Comparison of ENCODE assay signal across 13 cellular contexts in genomic region chr4:40003986-40004385, GRCh38. TPM values are rescaled to one million over a fixed set of nuclear protein-coding genes. Genes with fewer than 3 reads are reported as not detected.
DNase-seq lines count a peak whose midpoint lies in the region; ATAC-seq lines count a peak whose summit lies in the region.
"Had no signal": no experiment of that assay in that cellular context is flagged by ENCODE, and none has a peak within 500 bp of the region (broad histone marks: within the 10 kb centered on the region; RNA-seq: fewer than 3 reads in every experiment).

No MANE protein-coding gene starts in this region.

- no peaks in the 10 kb centered on the region for H3K36me3 ChIP-seq in MG63

- H3K27ac Mint-ChIP-seq in activated CD4-positive, alpha-beta T cell treated with anti-CD3 and anti-CD28 coated beads for 36 hours = no peak overlapping the region

- H3K4me1 Mint-ChIP-seq in activated CD4-positive, alpha-beta T cell treated with anti-CD3 and anti-CD28 coated beads for 36 hours = no peaks in the 10 kb centered on the region

- CTCF ChIA-PET in activated CD4-positive, alpha-beta T cell treated with anti-CD3 and anti-CD28 coated beads for 36 hours (lab: Charles Lee) = no interaction called here

- H3K9me3 Mint-ChIP-seq in activated CD4-positive, alpha-beta T cell treated with anti-CD3 and anti-CD28 coated beads for 36 hours (ENCODE audit: low read depth) = no peaks in the 10 kb centered on the region

- intact Hi-C loops in activated CD4-positive, alpha-beta T cell treated with anti-CD3 and anti-CD28 coated beads for 36 hours (cut with DNase I, micrococcal nuclease) = no loop called here
- intact Hi-C loops in left colon (cut with DNase I, micrococcal nuclease) = no loop called here

- no peak overlapping the region for H3K4me3 Mint-ChIP-seq in activated CD4-positive, alpha-beta T cell treated with anti-CD3 and anti-CD28 coated beads for 36 hours

- POLR2A ChIA-PET in activated CD4-positive, alpha-beta T cell treated with anti-CD3 and anti-CD28 coated beads for 36 hours (lab: Charles Lee) = no interaction called here

- H3K9me3 ChIP-seq in MG63 = no peaks in the 10 kb centered on the region

- H3K27me3 Mint-ChIP-seq in activated CD4-positive, alpha-beta T cell treated with anti-CD3 and anti-CD28 coated beads for 36 hours = no peaks in the 10 kb centered on the region

- H3K4me3 ChIP-seq in MG63 = no peak overlapping the region

- no peaks in the 10 kb centered on the region for H3K36me3 Mint-ChIP-seq in activated CD4-positive, alpha-beta T cell treated with anti-CD3 and anti-CD28 coated beads for 36 hours (ENCODE audit: low read depth)

- no peak for ATAC-seq in activated CD4-positive, alpha-beta T cell treated with anti-CD3 and anti-CD28 coated beads for 36 hours
- no peak for ATAC-seq in left colon
- ATAC-seq: esophagus mucosa had no signal

- no peaks in the 10 kb centered on the region for H3K27me3 ChIP-seq in MG63

- DNase-seq in GDM1 (lab: John Stamatoyannopoulos, UW) (peak; percentile 56), MG63 (peak; percentile 31), astrocyte of the hippocampus (ENCODE audit: low read depth, low spot score) (peak; percentile 5), midbrain (lab: John Stamatoyannopoulos, UW) (peak; percentile 3), DMS 273 (lab: John Stamatoyannopoulos, UW; ENCODE audit: unreplicated experiment) (no peak), occipital lobe (lab: John Stamatoyannopoulos, UW) (no peak), left colon (no peak)
- no peak for DNase-seq in activated CD4-positive, alpha-beta T cell treated with anti-CD3 and anti-CD28 coated beads for 36 hours
- DNase-seq: activated CD8-positive, alpha-beta memory T cell treated with anti-CD3 and anti-CD28 coated beads for 24 hours; Calu3; NCI-H2081 treated with DMSO at 0.1 percent for 48 hours; SW 1271 had no signal

RNA-seq across cellular contexts. Expression of gene PDS5A, which starts 26.3 kb away (rescaled TPM):
- 19.2 and 30.7 TPM in 2 replicates for total RNA-seq in MG63 (2014; rRNA removed; shearing (Covaris generic); ENCODE audit: low replicate concordance)
- 100 to 1,000 TPM in 1 of 2 experiments, 10 to 100 TPM in 1; 98.5 to 102 TPM for total RNA-seq in activated CD4-positive, alpha-beta T cell treated with anti-CD3 and anti-CD28 coated beads for 36 hours
- 89.7 TPM for total RNA-seq in occipital lobe
- 10 to 100 TPM; 56.3 to 59.8 TPM for total RNA-seq in left colon

RNA-seq across cellular contexts. Expression of gene N4BP2, which starts 52.7 kb away (rescaled TPM):
- 1.3 and 1.5 TPM in 2 replicates for total RNA-seq in MG63 (2014; rRNA removed; shearing (Covaris generic); ENCODE audit: low replicate concordance)
- total RNA-seq in activated CD4-positive, alpha-beta T cell treated with anti-CD3 and anti-CD28 coated beads for 36 hours = 10 to 100 TPM; 16.2 to 23.2 TPM
- total RNA-seq in occipital lobe (67.1 TPM), left colon (1 to 10 TPM; 8.5 to 9.3 TPM)

Comparison
In these comparisons a context has a peak if more than half of its experiments do, and no peak if none do; other contexts are left out.
1. DNase-seq: peak in GDM1 (single experiment), MG63 (single experiment), astrocyte of the hippocampus (single experiment) and midbrain (single experiment); none in activated CD4-positive, alpha-beta T cell treated with anti-CD3 and anti-CD28 coated beads for 36 hours (single experiment), DMS 273 (single experiment), occipital lobe (single experiment) and left colon (0 of 2).